Comparison of ENCODE assay signal across 1 cellular context in the genomic region with DNA sequence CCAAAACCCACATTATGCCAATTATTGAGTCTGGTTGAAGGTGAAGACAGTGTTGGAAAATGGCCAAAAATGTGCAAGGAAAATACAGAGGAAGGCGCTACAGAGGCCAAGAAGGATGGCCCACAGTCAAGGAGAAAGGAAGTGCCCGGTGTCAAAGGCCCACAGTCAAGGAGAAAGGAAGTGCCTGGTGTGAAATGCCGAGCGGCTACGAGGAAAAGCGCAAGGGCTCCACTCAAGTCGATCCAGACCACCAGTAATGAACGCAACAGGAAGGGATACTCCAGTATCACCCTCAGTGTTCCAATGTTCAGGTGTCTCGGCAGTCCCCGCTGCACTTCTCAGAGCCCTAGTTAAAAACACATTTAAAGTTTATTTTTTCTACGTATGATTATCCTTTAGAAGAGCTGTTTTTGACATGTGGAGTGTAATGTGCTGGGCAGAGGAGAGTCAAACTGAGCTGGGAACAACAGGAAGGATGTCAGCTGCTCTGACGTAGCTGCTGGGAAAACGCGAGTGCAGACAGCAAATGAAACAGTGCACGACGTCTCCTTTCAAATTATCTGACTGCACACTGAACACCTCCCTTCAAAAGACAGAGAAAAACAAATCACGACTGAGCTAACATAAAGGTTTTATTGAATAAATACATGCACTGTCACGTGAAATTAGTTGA.
A peak's percentile ranks its signal among the peaks of the same experiment; 100 is the strongest.
TF ChIP-seq lines count a peak whose summit lies in the region.

No MANE protein-coding gene starts in this region.

TF ChIP-seq in K562, 482 proteins besides CTCF, POLR2A, EP300 and RAD21:
- TF ChIP-seq, protein P1, sequence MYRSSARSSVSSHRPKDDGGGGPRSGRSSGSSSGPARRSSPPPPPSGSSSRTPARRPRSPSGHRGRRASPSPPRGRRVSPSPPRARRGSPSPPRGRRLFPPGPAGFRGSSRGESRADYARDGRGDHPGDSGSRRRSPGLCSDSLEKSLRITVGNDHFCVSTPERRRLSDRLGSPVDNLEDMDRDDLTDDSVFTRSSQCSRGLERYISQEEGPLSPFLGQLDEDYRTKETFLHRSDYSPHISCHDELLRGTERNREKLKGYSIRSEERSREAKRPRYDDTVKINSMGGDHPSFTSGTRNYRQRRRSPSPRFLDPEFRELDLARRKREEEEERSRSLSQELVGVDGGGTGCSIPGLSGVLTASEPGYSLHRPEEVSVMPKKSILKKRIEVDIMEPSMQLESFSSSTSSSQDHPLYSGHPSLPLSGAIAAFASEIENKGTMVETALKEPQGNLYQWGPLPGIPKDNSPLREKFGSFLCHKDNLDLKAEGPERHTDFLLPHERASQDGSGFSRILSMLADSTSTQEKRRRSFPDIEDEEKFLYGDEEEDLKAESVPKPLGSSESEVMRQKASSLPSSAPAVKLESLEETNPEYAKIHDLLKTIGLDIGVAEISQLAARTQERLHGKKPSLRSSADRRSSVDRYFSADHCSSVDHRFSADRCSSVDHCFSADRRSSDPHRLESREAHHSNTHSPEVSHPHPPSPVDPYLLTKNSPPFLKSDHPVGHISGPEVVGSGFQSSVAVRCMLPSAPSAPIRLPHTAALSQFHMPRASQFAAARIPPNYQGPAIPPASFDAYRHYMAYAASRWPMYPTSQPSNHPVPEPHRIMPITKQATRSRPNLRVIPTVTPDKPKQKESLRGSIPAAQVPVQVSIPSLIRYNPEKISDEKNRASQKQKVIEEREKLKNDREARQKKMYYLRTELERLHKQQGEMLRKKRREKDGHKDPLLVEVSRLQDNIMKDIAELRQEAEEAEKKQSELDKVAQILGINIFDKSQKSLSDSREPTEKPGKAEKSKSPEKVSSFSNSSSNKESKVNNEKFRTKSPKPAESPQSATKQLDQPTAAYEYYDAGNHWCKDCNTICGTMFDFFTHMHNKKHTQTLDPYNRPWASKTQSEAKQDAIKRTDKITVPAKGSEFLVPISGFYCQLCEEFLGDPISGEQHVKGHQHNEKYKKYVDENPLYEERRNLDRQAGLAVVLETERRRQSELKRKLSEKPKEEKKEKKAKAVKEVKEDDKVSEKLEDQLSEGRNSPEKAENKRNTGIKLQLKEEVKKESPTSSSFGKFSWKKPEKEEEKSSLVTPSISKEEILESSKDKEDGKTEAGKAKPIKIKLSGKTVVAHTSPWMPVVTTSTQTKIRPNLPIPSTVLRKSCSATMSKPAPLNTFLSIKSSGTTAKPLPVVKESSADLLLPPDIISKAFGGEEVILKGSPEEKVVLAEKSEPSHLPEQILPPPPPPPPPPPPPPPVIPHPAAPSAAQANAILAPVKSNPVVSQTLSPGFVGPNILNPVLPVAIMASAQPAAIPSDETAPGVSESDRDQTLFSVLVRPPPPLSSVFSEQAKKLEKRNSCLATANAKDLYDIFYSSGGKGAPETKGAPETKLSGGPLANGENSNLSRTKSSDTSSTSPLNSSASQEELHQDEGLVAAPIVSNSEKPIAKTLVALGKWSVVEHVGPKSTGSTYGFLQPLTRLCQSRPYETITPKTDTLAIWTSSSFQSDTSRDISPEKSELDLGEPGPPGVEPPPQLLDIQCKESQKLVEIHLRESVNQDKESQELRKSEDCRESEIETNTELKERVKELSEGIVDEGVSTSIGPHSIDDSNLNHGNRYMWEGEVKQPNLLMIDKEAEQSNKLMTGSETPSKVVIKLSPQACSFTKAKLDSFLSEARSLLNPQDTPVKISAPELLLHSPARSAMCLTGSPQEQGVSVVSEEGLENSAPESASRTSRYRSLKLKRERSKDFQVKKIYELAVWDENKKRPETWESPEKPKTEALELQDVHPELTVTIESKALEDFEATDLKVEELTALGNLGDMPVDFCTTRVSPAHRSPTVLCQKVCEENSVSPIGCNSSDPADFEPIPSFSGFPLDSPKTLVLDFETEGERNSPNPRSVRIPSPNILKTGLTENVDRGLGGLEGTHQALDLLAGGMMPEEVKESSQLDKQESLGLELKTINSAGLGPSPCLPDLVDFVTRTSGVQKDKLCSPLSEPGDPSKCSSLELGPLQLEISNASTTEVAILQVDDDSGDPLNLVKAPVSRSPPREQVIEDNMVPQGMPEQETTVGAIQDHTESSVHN (IDR thresholded peaks at IDR 0.05; ENCODE audit: borderline replicate concordance in 1 of 2, low read depth in 1 of 2) = no peak
- TF ChIP-seq NFIC (IDR thresholded peaks at IDR 0.05) = peak; percentile 49
TF ChIP-seq in K562: peak in this region for 1.
